Comparison of ENCODE assay signal across 13 cellular contexts in genomic region chr5:107470007-107470582, GRCh38.
DNase-seq lines count a peak whose midpoint lies in the region; ATAC-seq and TF ChIP-seq lines count a peak whose summit lies in the region.
"Had no signal": no experiment of that assay in that cellular context is flagged by ENCODE, and none has a peak within 500 bp of the region (broad histone marks: within the 10 kb centered on the region; RNA-seq: fewer than 3 reads in every experiment).

No MANE protein-coding gene starts in this region.

- peak overlapping the region; percentile 37 for H3K9ac ChIP-seq in skeletal muscle satellite cell (ENCODE audit: low read depth, low read length)

- peak overlapping the region; percentile 67 for H3K4me2 ChIP-seq in skeletal muscle satellite cell (ENCODE audit: low read length)

- H3K36me3 ChIP-seq in skeletal muscle satellite cell (ENCODE audit: insufficient read depth, low read length) (no peaks in the 10 kb centered on the region), vagina (no peaks in the 10 kb centered on the region)
- H3K36me3 ChIP-seq: colonic mucosa had no signal

- ATAC-seq in GM19463 (IDR thresholded peaks at IDR 0.05; ENCODE audit: unreplicated experiment) = no peak
- ATAC-seq: psoas muscle had no signal

- no peaks in the 10 kb centered on the region for H3K27me3 ChIP-seq in skeletal muscle satellite cell (ENCODE audit: control insufficient read depth, insufficient read depth, low read length)
- no peaks in the 10 kb centered on the region for H3K27me3 ChIP-seq in vagina
- H3K27me3 ChIP-seq: colonic mucosa had no signal

- peak overlapping the region; percentile 37 for H3K4me3 ChIP-seq in skeletal muscle satellite cell (ENCODE audit: low read length)
- H3K4me3 ChIP-seq in vagina = no peak overlapping the region
- H3K4me3 ChIP-seq: colonic mucosa, psoas muscle had no signal

- no peak for TF ChIP-seq POLR2A in vagina (IDR thresholded peaks at IDR 0.05)

- intact Hi-C loops in vagina (cut with DNase I) = no loop called here

- H3K4me1 ChIP-seq in skeletal muscle satellite cell (ENCODE audit: control insufficient read depth, insufficient read depth, low read length) (peaks cover 43% of the 10 kb centered on the region), vagina (peaks cover 58% of the 10 kb centered on the region)
- H3K4me1 ChIP-seq: colonic mucosa, psoas muscle had no signal

- H3K9me3 ChIP-seq in skeletal muscle satellite cell (replicated peaks; ENCODE audit: low read length) = no peaks in the 10 kb centered on the region
- H3K9me3 ChIP-seq in vagina = no peaks in the 10 kb centered on the region
- H3K9me3 ChIP-seq: colonic mucosa, psoas muscle had no signal

- no peak for TF ChIP-seq CTCF in vagina (IDR thresholded peaks at IDR 0.05)

- DNase-seq in DMS53 (lab: John Stamatoyannopoulos, UW) = peak; percentile 18
- no peak for DNase-seq in DMS53 treated with DMSO at 0.1 percent for 48 hours (lab: John Stamatoyannopoulos, UW; ENCODE audit: unreplicated experiment)
- peak; percentile 80 for DNase-seq in RPMI7951 (ENCODE audit: low read depth)
- DNase-seq in fibroblast of peridontal ligament (ENCODE audit: extremely low read depth) = peak; percentile 14
- no peak for DNase-seq in NCI-H1092 treated with DMSO at 0.1 percent for 48 hours (lab: John Stamatoyannopoulos, UW)
- no peak for DNase-seq in vagina (ENCODE audit: extremely low spot score in 2 of 2)
- DNase-seq: 8988T; activated naive CD4-positive, alpha-beta T cell treated with Interleukin-2 at 50 U/mL for 16 hours; colonic mucosa; DMS79; psoas muscle had no signal

- no peak overlapping the region for H3K27ac ChIP-seq in vagina
- H3K27ac ChIP-seq: colonic mucosa, psoas muscle had no signal

Comparison
In these comparisons a context has a peak if more than half of its experiments do, and no peak if none do; other contexts are left out.
1. DNase-seq: peak in DMS53 (single experiment), RPMI7951 (single experiment) and fibroblast of peridontal ligament (single experiment); none in DMS53 treated with DMSO at 0.1 percent for 48 hours (single experiment), NCI-H1092 treated with DMSO at 0.1 percent for 48 hours (single experiment) and vagina (0 of 2).